In genomic region chr17:48100160-48100559, GRCh38 we compare ENCODE assay signal across 8 cellular contexts. TPM values are rescaled to one million over a fixed set of nuclear protein-coding genes. Genes with fewer than 3 reads are reported as not detected.
DNase-seq lines count a peak whose midpoint lies in the region; ATAC-seq and TF ChIP-seq lines count a peak whose summit lies in the region.

No MANE protein-coding gene starts in this region.

- peaks cover 7% of the 10 kb centered on the region; the same call in 1 of the 2 replicates for H3K4me1 ChIP-seq in GM23338 (ENCODE audit: insufficient read depth)

- H3K36me3 ChIP-seq in GM23338 (ENCODE audit: insufficient read depth) (no peaks in the 10 kb centered on the region), WERI-Rb-1 (peaks cover 14% of the 10 kb centered on the region)

- H2AFZ ChIP-seq in GM23338, result no peak overlapping the region

- H3K27ac ChIP-seq in GM23338 (ENCODE audit: low read depth) (peak overlapping the region; percentile 95), WERI-Rb-1 (peak overlapping the region; percentile 91), skin epidermis (peak overlapping the region in 16 of 21 experiments; percentile 71 to 90 (median 82))

- peaks cover 38% of the 10 kb centered on the region for H4K20me1 ChIP-seq in GM23338 (replicated peaks; ENCODE audit: insufficient read depth)

- H3K27me3 Mint-ChIP-seq in GM23338 (ENCODE audit: insufficient read depth, low read depth, poor library complexity), result peaks cover 7% of the 10 kb centered on the region

- H3K4me2 ChIP-seq in GM23338, result peak overlapping the region; percentile 80

- no peaks in the 10 kb centered on the region; the same call in 1 of the 3 replicates for H3K9me3 Mint-ChIP-seq in GM23338

- H3K27me3 ChIP-seq in GM23338 (ENCODE audit: insufficient read depth) (no peaks in the 10 kb centered on the region), WERI-Rb-1 (ENCODE audit: insufficient read depth, low read depth, severe bottlenecking) (no peaks in the 10 kb centered on the region)

- H3K36me3 Mint-ChIP-seq in GM23338 (ENCODE audit: low read depth), result peaks cover 9% of the 10 kb centered on the region; the same call in 2 of the 3 replicates

- DNase-seq in GM23338 (ENCODE audit: low spot score), result no peak
- DNase-seq in WERI-Rb-1, result no peak
- peak; percentile 52 for DNase-seq in glomerular visceral epithelial cell (ENCODE audit: extremely low spot score)
- DNase-seq in NCI-H345 (lab: John Stamatoyannopoulos, UW), result no peak
- DNase-seq in globus pallidus (ENCODE audit: low spot score), result no peak

- H3K4me3 Mint-ChIP-seq in GM23338, result peak overlapping the region; percentile 82

- no peak for TF ChIP-seq CTCF in GM23338 (conservative IDR thresholded peaks at IDR 0.05; ENCODE audit: low read depth in 2 of 2)
- TF ChIP-seq CTCF in WERI-Rb-1 (IDR thresholded peaks at IDR 0.05; ENCODE audit: low read depth, low read length), result no peak

- peak overlapping the region; percentile 87 for H3K4me3 ChIP-seq in GM23338
- peak overlapping the region; percentile 63 for H3K4me3 ChIP-seq in WERI-Rb-1 (ENCODE audit: low read depth, low read length)
- H3K4me3 ChIP-seq in skin epidermis, result peak overlapping the region; percentile 68 to 98 (median 86)

- no peaks in the 10 kb centered on the region for H3K9me2 ChIP-seq in GM23338 (ENCODE audit: insufficient read depth)

- ATAC-seq in GM23338, result no peak
- ATAC-seq in HG03175 (IDR thresholded peaks at IDR 0.05; ENCODE audit: unreplicated experiment), result no peak
- ATAC-seq in HG02798 (IDR thresholded peaks at IDR 0.05; ENCODE audit: poor library complexity, unreplicated experiment), result no peak

- peak overlapping the region; percentile 97 for H3K27ac Mint-ChIP-seq in GM23338

- H3F3A ChIP-seq in GM23338 (replicated peaks; ENCODE audit: low read depth), result peaks cover 4% of the 10 kb centered on the region

- peaks cover 8% of the 10 kb centered on the region for H3K4me1 Mint-ChIP-seq in GM23338

- H3K79me2 ChIP-seq in GM23338 (replicated peaks; ENCODE audit: insufficient read depth), result peaks cover 53% of the 10 kb centered on the region

- peaks cover 5% of the 10 kb centered on the region for H3K9me3 ChIP-seq in WERI-Rb-1 (ENCODE audit: severe bottlenecking)

TF ChIP-seq in GM23338, 12 proteins besides CTCF, POLR2A, EP300 and RAD21:
- TF ChIP-seq JUNB (IDR thresholded peaks at IDR 0.05; ENCODE audit: unreplicated experiment) (no peak), REST (IDR thresholded peaks at IDR 0.05; ENCODE audit: unreplicated experiment) (no peak), EZH2phosphoT487 (IDR thresholded peaks at IDR 0.05; ENCODE audit: unreplicated experiment) (no peak), EZH2 (IDR thresholded peaks at IDR 0.05; ENCODE audit: low read depth, unreplicated experiment) (no peak), ZNF331 (CRISPR knock-in tag; IDR thresholded peaks at IDR 0.05; ENCODE audit: low read depth) (no peak), ZNF462 (CRISPR knock-in tag; IDR thresholded peaks at IDR 0.05) (no peak)

RNA-seq across cellular contexts. Expression of gene CBX1, which starts 1.1 kb away (rescaled TPM):
- total RNA-seq in GM23338 (2014; rRNA removed; shearing (Covaris generic)), result 113 and 127 TPM in 2 replicates
- 223 and 243 TPM in 2 replicates for polyA plus RNA-seq in GM23338 (2016; fragmentation: Nextera tagmentation; extraction: Ambion mirVana)

RNA-seq across cellular contexts. Expression of gene SNX11, which starts 7.4 kb away (rescaled TPM):
- 13.7 and 16.3 TPM in 2 replicates for total RNA-seq in GM23338 (2014; rRNA removed; shearing (Covaris generic))
- 7.9 and 8.0 TPM in 2 replicates for polyA plus RNA-seq in GM23338 (2016; fragmentation: Nextera tagmentation; extraction: Ambion mirVana)

RNA-seq across cellular contexts. Expression of gene NFE2L1, which starts 52.0 kb away (rescaled TPM):
- 138 and 157 TPM in 2 replicates for total RNA-seq in GM23338 (2014; rRNA removed; shearing (Covaris generic))
- 39.9 and 49.9 TPM in 2 replicates for polyA plus RNA-seq in GM23338 (2016; fragmentation: Nextera tagmentation; extraction: Ambion mirVana)
